In genomic region chr6:170460606-170461005, GRCh38 we compare ENCODE assay signal across 33 cellular contexts.
"Had no signal": no experiment of that assay in that cellular context is flagged by ENCODE, and none has a peak within 500 bp of the region (broad histone marks: within the 10 kb centered on the region; RNA-seq: fewer than 3 reads in every experiment).

No MANE protein-coding gene starts in this region.

- H3K36me3 ChIP-seq: ascending aorta, cardiac muscle cell, MG63, Peyer's patch, WERI-Rb-1 had no signal

- H3K27ac ChIP-seq: ascending aorta, cardiac muscle cell, Peyer's patch, RWPE1, WERI-Rb-1 had no signal

- H3K9me3 ChIP-seq: ascending aorta, MG63, Peyer's patch had no signal

- H3K4me3 Mint-ChIP-seq: activated naive CD4-positive, alpha-beta T cell treated with anti-CD3 and anti-CD28 coated beads, Interleukin-2, amount 50 U/mL, for 24 hours; activated T-cell treated with anti-CD3 and anti-CD28 coated beads, Interleukin-2, amount 50 U/mL, for 24 hours had no signal

- H3K27ac Mint-ChIP-seq: activated naive CD4-positive, alpha-beta T cell treated with anti-CD3 and anti-CD28 coated beads, Interleukin-2, amount 50 U/mL, for 24 hours; activated T-cell treated with anti-CD3 and anti-CD28 coated beads, Interleukin-2, amount 50 U/mL, for 24 hours; activated T-helper 2 cell treated with anti-CD3 and anti-CD28 coated beads, Interferon-gamma antibody, Interleukin-2, Interleukin-4, amounts not matched to agents 10 μg/mL and 5 μg/mL and 100 μg/mL, durations not matched to agents 14 hours and 24 hours and 36 hours had no signal

- ATAC-seq: PC-3, Right ventricle myocardium inferior had no signal

- DNase-seq: activated CD4-positive, alpha-beta T cell treated with anti-CD3 and anti-CD28 coated beads for 1 hour; activated CD4-positive, alpha-beta T cell treated with anti-CD3 and anti-CD28 coated beads for 48 hours; activated CD4-positive, alpha-beta T cell treated with anti-CD3 and anti-CD28 coated beads, Interleukin-2, amount 50 U/mL, for 48 hours; activated CD4-positive, CD25-positive, alpha-beta regulatory T cell; activated CD8-positive, alpha-beta T cell treated with anti-CD3 and anti-CD28 coated beads, Interleukin-2, amount 10 ng/mL, durations not matched to agents 7 days and 5 days; activated gamma-delta T cell; activated naive CD4-positive, alpha-beta T cell treated with Interleukin-2 at 50 U/mL for 16 hours; activated naive CD8-positive, alpha-beta T cell treated with anti-CD3 and anti-CD28 coated beads, Interleukin-2, amount 10 ng/mL, durations not matched to agents 7 days and 5 days; activated T-cell treated with anti-CD3 and anti-CD28 coated beads, Interleukin-2, amount 50 U/mL, for 24 hours; amygdala; Karpas-422; MG63; NCI-H1048; NCI-H1105 treated with DMSO at 0.1 percent for 48 hours; NCI-H1436; NCI-H1694; NCI-H1930; NCI-H2081 treated with DMSO at 0.1 percent for 48 hours; NCI-H226; NCI-H446 treated with DMSO at 0.1 percent for 48 hours; NCI-H524 treated with DMSO at 0.1 percent for 48 hours; NK-92 treated with Interleukin-12 subunit alpha and Interleukin-12 subunit beta, amount 100 ng/mL, for 24 hours; PC-3; Peyer's patch; T1000; WERI-Rb-1 had no signal

- H3K4me1 ChIP-seq: ascending aorta, Peyer's patch had no signal

- H3K27me3 ChIP-seq: ascending aorta, cardiac muscle cell, MG63, Peyer's patch had no signal

- H3K27me3 Mint-ChIP-seq: activated naive CD8-positive, alpha-beta T cell treated with anti-CD3 and anti-CD28 coated beads, Interleukin-2, amount 10 ng/mL, durations not matched to agents 7 days and 5 days; central memory CD8-positive, alpha-beta T cell had no signal

- H3K9me3 Mint-ChIP-seq: activated naive CD4-positive, alpha-beta T cell treated with anti-CD3 and anti-CD28 coated beads, Interleukin-2, amount 50 U/mL, for 24 hours; activated naive CD8-positive, alpha-beta T cell treated with anti-CD3 and anti-CD28 coated beads, Interleukin-2, amount 10 ng/mL, durations not matched to agents 7 days and 5 days; activated T-cell treated with anti-CD3 and anti-CD28 coated beads, Interleukin-2, amount 50 U/mL, for 24 hours; central memory CD8-positive, alpha-beta T cell had no signal

- H3K4me3 ChIP-seq: cardiac muscle cell, MG63, Peyer's patch had no signal
